ENCODE assay signal across 9 cellular contexts in the genomic region with DNA sequence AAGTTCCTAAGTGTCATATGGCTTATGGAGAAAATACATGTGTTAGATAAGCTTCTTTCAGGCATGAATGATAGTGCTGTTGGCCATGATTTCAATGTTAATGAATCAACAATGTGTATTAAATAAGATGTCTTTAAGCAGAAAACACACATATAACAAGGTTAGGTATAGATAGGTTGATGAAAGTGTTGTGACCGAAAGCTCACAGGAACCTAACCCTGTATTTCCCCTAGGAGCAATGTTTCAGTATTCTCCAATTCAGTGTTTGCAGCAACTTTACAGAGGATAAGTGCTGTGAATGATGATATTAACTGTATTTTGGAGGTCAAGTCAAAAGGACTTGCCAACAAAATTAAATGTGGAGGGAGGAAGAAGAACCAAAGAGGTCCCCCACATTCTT.
"Had no signal": no experiment of that assay in that cellular context is flagged by ENCODE, and none has a peak within 500 bp of the region (broad histone marks: within the 10 kb centered on the region; RNA-seq: fewer than 3 reads in every experiment).

No MANE protein-coding gene starts in this region.

- H3K36me3 ChIP-seq: HAP-1 had no signal

- ATAC-seq: GM23338, HCT116 had no signal

- DNase-seq: GM23248, GOT3, H7, H9, HCEC 1CT, HFFc6 had no signal

- H3K9me3 ChIP-seq: HAP-1 had no signal

- H3K4me1 ChIP-seq: HAP-1 had no signal

- H3K27ac ChIP-seq: GM23248 had no signal

- H3K4me3 ChIP-seq: GM23248, GM23338, HAP-1 had no signal
